In the genomic region with DNA sequence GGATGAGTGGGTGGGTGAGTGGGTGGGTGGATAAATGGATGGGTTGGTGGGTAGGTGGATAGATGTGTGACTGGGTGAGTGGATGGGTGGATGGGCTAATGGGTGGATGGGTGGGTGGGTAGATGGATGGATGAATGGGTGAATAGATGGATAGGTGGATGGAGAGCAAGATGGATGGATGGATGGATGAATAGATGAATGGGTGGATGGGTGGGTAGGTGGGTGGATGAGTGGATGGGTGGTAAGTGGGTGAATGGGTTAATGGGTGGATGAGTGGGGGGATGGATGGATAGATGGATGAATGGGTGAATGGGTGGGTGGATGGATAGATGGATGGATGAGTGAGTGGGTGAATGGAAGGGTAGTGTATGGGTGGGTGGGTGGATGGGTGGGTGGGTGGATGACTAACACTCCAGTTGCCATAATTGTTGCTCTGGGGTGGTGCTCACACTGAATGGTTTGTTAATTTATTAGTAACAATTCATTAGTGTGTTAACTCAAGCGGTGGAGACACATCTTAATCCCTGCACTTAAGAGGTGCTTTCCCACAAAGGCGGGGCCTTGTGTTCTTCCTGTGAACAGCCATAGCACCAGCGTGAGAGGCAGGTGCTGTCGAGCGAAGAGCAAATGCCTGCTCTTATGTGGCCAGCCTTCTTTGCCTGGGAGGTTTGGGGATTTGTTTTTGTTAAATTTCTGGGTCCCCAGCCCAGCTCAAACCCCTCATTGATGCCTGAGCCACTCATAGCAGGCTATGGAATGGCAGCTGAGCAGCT, we compare ENCODE assay signal across 26 cellular contexts. TPM values are rescaled to one million over a fixed set of nuclear protein-coding genes. Genes with fewer than 3 reads are reported as not detected.
DNase-seq lines count a peak whose midpoint lies in the region; ATAC-seq, FAIRE-seq and TF ChIP-seq lines count a peak whose summit lies in the region.
"Had no signal": no experiment of that assay in that cellular context is flagged by ENCODE, and none has a peak within 500 bp of the region (broad histone marks: within the 10 kb centered on the region; RNA-seq: fewer than 3 reads in every experiment).

No MANE protein-coding gene starts in this region.

- no peak overlapping the region for H3K4me3 ChIP-seq in epithelial cell of proximal tubule (ENCODE audit: low read depth, low read length)
- H3K4me3 ChIP-seq in psoas muscle: no peak overlapping the region
- H3K4me3 ChIP-seq: GM23338, SJCRH30 had no signal

- no peaks in the 10 kb centered on the region for H3K9me3 ChIP-seq in psoas muscle
- H3K9me3 ChIP-seq: BE2C, SJCRH30 had no signal

- DNase-seq in GM12892 (ENCODE audit: insufficient read length) (no peak), NCI-H524 treated with DMSO at 0.1 percent for 48 hours (lab: John Stamatoyannopoulos, UW) (peak; percentile 5), epithelial cell of proximal tubule (ENCODE audit: low read depth) (peak; percentile 18), renal cortical epithelial cell (ENCODE audit: low read depth) (peak; percentile 39), GF-D8 (lab: John Stamatoyannopoulos, UW) (no peak), amygdala (lab: John Stamatoyannopoulos, UW) (no peak), psoas muscle (no peak)
- DNase-seq: BE2C, DMS79 treated with DMSO at 0.1 percent for 48 hours, KBM-7, MM.1S, NCI-H1048, NCI-H1417 treated with DMSO at 0.1 percent for 48 hours, NCI-H187, NCI-H2107, NCI-H2227 treated with DMSO at 0.1 percent for 48 hours, NCI-H510A treated with DMSO at 0.1 percent for 48 hours, OCI-M1, SJCRH30 had no signal

- H3K36me3 ChIP-seq in psoas muscle (ENCODE audit: insufficient read depth in 1 of 2, low read depth in 1 of 2): no peaks in the 10 kb centered on the region
- H3K36me3 ChIP-seq: BE2C, SJCRH30 had no signal

- no peak overlapping the region for H3K27ac ChIP-seq in psoas muscle
- H3K27ac ChIP-seq: SJCRH30 had no signal

- no peak for TF ChIP-seq POLR2A in GM12892 (IDR thresholded peaks at IDR 0.05; ENCODE audit: low read depth, low read length)

- TF ChIP-seq CTCF in epithelial cell of proximal tubule (conservative IDR thresholded peaks at IDR 0.05; ENCODE audit: low read depth, low read length): no peak
- no peak for TF ChIP-seq CTCF in psoas muscle (IDR thresholded peaks at IDR 0.05)

- H3K27me3 ChIP-seq in psoas muscle (ENCODE audit: insufficient read depth in 3 of 3, low read length in 2 of 3): peaks cover 0 to 17% (median 2%) of the 10 kb centered on the region in 3 donors
- H3K27me3 ChIP-seq: BE2C had no signal

- no peaks in the 10 kb centered on the region for H3K4me1 ChIP-seq in psoas muscle

- FAIRE-seq in GM12892 (lab: Jason Lieb, UNC): peak; percentile 58
- FAIRE-seq: GM18507, HepG2, RCC 7860 had no signal

- 84 to 87% (median 87%) methylated on average over 5 of the region's 5 CpGs for WGBS in psoas muscle, 3 donors

- intact Hi-C loops in psoas muscle (cut with DNase I): no loop called here

- no peak for ATAC-seq in psoas muscle
- no peak for ATAC-seq in HG02870 (IDR thresholded peaks at IDR 0.05; ENCODE audit: unreplicated experiment)
- ATAC-seq: GM23338, HCT116, HepG2 had no signal

RNA-seq across cellular contexts. Expression of a gene that starts 4.9 kb away (rescaled TPM):
- not detected for polyA plus RNA-seq in GM12892 (2012; ENCODE audit: missing spikeins)
- total RNA-seq in epithelial cell of proximal tubule: 0.86 and 1.7 TPM in 2 replicates
- 5.7 and 13.7 TPM in 2 replicates for total RNA-seq in renal cortical epithelial cell
- total RNA-seq in psoas muscle: 1 to 10 TPM in 1 of 4 donors, under 1 TPM in 3; 0.14 to 1.2 (median 0.18) TPM
- polyA plus RNA-seq in psoas muscle: under 1 TPM; 0.03 to 0.10 (median 0.07) TPM
- total RNA-seq: A673, HepG2, SJCRH30 had no signal
- polyA plus RNA-seq: HepG2 had no signal

Comparison
In these comparisons a context has a peak if more than half of its experiments do, and no peak if none do; other contexts are left out.
1. DNase-seq: peak in NCI-H524 treated with DMSO at 0.1 percent for 48 hours (single experiment), epithelial cell of proximal tubule (single experiment) and renal cortical epithelial cell (single experiment); none in GM12892 (single experiment), GF-D8 (single experiment), amygdala (0 of 56) and psoas muscle (0 of 2).